19 cellular contexts compared by ENCODE assay signal in the genomic region with DNA sequence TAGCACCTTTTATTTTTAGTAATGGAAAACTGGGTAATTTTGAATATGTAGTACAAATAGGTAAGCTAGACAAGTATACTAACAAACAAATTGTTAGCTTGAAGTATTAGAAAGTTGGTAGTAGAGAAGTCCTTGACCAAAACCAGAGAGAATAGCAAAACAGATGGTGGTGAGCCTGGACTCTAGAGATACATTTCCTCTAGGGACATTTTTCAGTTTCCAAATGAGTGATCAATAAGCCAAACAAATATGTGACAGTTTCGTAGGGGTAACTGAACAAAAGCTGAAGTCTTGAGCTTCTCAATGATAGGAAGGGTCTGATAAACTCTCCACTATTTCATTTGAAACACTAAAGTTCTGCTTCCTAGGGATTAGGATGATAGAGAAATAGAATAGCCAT.
DNase-seq lines count a peak whose midpoint lies in the region; ATAC-seq lines count a peak whose summit lies in the region.
"Had no signal": no experiment of that assay in that cellular context is flagged by ENCODE, and none has a peak within 500 bp of the region (broad histone marks: within the 10 kb centered on the region; RNA-seq: fewer than 3 reads in every experiment).

No MANE protein-coding gene starts in this region.

- no peaks in the 10 kb centered on the region for H3K27me3 Mint-ChIP-seq in activated naive CD8-positive, alpha-beta T cell treated with anti-CD3 and anti-CD28 coated beads for 36 hours
- H3K27me3 Mint-ChIP-seq: activated B cell treated with CpG ODN at 0.5 μM for 24 hours; CD4-positive, CD25-positive, alpha-beta regulatory T cell had no signal

- H3K4me1 Mint-ChIP-seq in activated naive CD8-positive, alpha-beta T cell treated with anti-CD3 and anti-CD28 coated beads for 36 hours, result no peaks in the 10 kb centered on the region
- H3K4me1 Mint-ChIP-seq: activated B cell treated with CpG ODN at 0.5 μM for 24 hours; CD4-positive, CD25-positive, alpha-beta regulatory T cell had no signal

- no peak overlapping the region for H3K4me3 Mint-ChIP-seq in activated naive CD8-positive, alpha-beta T cell treated with anti-CD3 and anti-CD28 coated beads for 36 hours
- H3K4me3 Mint-ChIP-seq: activated B cell treated with CpG ODN at 0.5 μM for 24 hours; CD4-positive, CD25-positive, alpha-beta regulatory T cell; T-helper 1 cell treated with Interleukin-12 subunit alpha and Interleukin-12 subunit beta and Interleukin-4 antibody, amounts not matched to agents 30 μg/mL and 1 μg/mL, for 36 hours had no signal

- intact Hi-C loops in posterior vena cava (cut with DNase I), result no loop called here

- H3K27ac Mint-ChIP-seq in activated naive CD8-positive, alpha-beta T cell treated with anti-CD3 and anti-CD28 coated beads for 36 hours, result no peak overlapping the region
- H3K27ac Mint-ChIP-seq: activated B cell treated with CpG ODN at 0.5 μM for 24 hours; CD4-positive, CD25-positive, alpha-beta regulatory T cell; T-helper 1 cell treated with Interleukin-12 subunit alpha and Interleukin-12 subunit beta and Interleukin-4 antibody, amounts not matched to agents 30 μg/mL and 1 μg/mL, for 36 hours had no signal

- H3K9me3 Mint-ChIP-seq in activated naive CD8-positive, alpha-beta T cell treated with anti-CD3 and anti-CD28 coated beads for 36 hours, result peaks cover 2% of the 10 kb centered on the region
- H3K9me3 Mint-ChIP-seq: activated B cell treated with CpG ODN at 0.5 μM for 24 hours had no signal

- ATAC-seq in GM18502 (IDR thresholded peaks at IDR 0.05; ENCODE audit: poor library complexity, unreplicated experiment) (peak; percentile 98), GM19372 (IDR thresholded peaks at IDR 0.05; ENCODE audit: low read depth, unreplicated experiment) (peak; percentile 95), HG02623 (IDR thresholded peaks at IDR 0.05; ENCODE audit: unreplicated experiment) (peak; percentile 75), HG03439 (IDR thresholded peaks at IDR 0.05; ENCODE audit: unreplicated experiment) (peak; percentile 78)
- ATAC-seq: left lung, right lobe of liver had no signal

- no peaks in the 10 kb centered on the region for H3K36me3 Mint-ChIP-seq in activated naive CD8-positive, alpha-beta T cell treated with anti-CD3 and anti-CD28 coated beads for 36 hours
- H3K36me3 Mint-ChIP-seq: CD4-positive, CD25-positive, alpha-beta regulatory T cell had no signal

- DNase-seq in hepatic stellate cell (ENCODE audit: low spot score), result no peak
- DNase-seq in NCI-H2107 (lab: John Stamatoyannopoulos, UW), result no peak
- DNase-seq in activated naive CD8-positive, alpha-beta T cell treated with anti-CD3 and anti-CD28 coated beads for 36 hours, result no peak
- DNase-seq in posterior vena cava (ENCODE audit: low spot score), result no peak
- DNase-seq: activated B cell treated with CpG ODN at 0.5 μM for 24 hours; amniotic stem cell; CD4-positive, CD25-positive, alpha-beta regulatory T cell; DMS79; left lung; NCI-H1694 treated with DMSO at 0.1 percent for 48 hours; NCI-H446; nucleus accumbens; right lobe of liver; SHP77 treated with DMSO at 0.1 percent for 48 hours had no signal
